Comparison of ENCODE assay signal across 1 cellular context in genomic region chr1:234605983-234606730, GRCh38.
TF ChIP-seq lines count a peak whose summit lies in the region.

No MANE protein-coding gene starts in this region.

TF ChIP-seq in HEK293, 187 proteins besides CTCF, POLR2A, EP300 and RAD21 (continued from another document and continues in another):
- TF ChIP-seq ZSCAN4 (tag by site-specific recombination; IDR thresholded peaks at IDR 0.05) = no peak
- TF ChIP-seq ZNF146 (tag by site-specific recombination; IDR thresholded peaks at IDR 0.05) = no peak
- no peak for TF ChIP-seq ZNF623 (tag by site-specific recombination; IDR thresholded peaks at IDR 0.05)
- TF ChIP-seq ZNF24 (tag by site-specific recombination; IDR thresholded peaks at IDR 0.05) = peak; percentile 78
- peak; percentile 41 for TF ChIP-seq ZNF335 (tag by site-specific recombination; conservative IDR thresholded peaks at IDR 0.05)
- TF ChIP-seq ZNF23 (tag by site-specific recombination; IDR thresholded peaks at IDR 0.05; ENCODE audit: borderline replicate concordance) = no peak
- no peak; the same call in 1 of the 2 replicates for TF ChIP-seq BCL11B (tag by site-specific recombination; IDR thresholded peaks at IDR 0.05; ENCODE audit: low read depth)
- peak; percentile 94 for TF ChIP-seq MYNN (tag by site-specific recombination; IDR thresholded peaks at IDR 0.05; ENCODE audit: borderline replicate concordance)
- TF ChIP-seq ZNF274 (IDR thresholded peaks at IDR 0.05; ENCODE audit: low read length) = no peak
- no peak for TF ChIP-seq ZNF274 (tag by site-specific recombination; IDR thresholded peaks at IDR 0.05; ENCODE audit: borderline replicate concordance)
- peak; percentile 27 for TF ChIP-seq ZBTB20 (tag by site-specific recombination; IDR thresholded peaks at IDR 0.05)
- no peak for TF ChIP-seq ZNF610 (tag by site-specific recombination; IDR thresholded peaks at IDR 0.05; ENCODE audit: borderline replicate concordance)
- TF ChIP-seq ZNF664 (tag by site-specific recombination; IDR thresholded peaks at IDR 0.05) = no peak
- TF ChIP-seq ZNF362 (tag by site-specific recombination; IDR thresholded peaks at IDR 0.05) = peak; percentile 57; the same call in 1 of the 2 replicates
- no peak for TF ChIP-seq ZNF311 (tag by site-specific recombination; IDR thresholded peaks at IDR 0.05; ENCODE audit: borderline replicate concordance)
- TF ChIP-seq, protein P1, sequence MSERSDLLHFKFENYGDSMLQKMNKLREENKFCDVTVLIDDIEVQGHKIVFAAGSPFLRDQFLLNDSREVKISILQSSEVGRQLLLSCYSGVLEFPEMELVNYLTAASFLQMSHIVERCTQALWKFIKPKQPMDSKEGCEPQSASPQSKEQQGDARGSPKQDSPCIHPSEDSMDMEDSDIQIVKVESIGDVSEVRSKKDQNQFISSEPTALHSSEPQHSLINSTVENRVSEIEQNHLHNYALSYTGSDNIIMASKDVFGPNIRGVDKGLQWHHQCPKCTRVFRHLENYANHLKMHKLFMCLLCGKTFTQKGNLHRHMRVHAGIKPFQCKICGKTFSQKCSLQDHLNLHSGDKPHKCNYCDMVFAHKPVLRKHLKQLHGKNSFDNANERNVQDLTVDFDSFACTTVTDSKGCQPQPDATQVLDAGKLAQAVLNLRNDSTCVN (tag by site-specific recombination; optimal IDR thresholded peaks at IDR 0.05) = no peak
- TF ChIP-seq SCRT1 (tag by site-specific recombination; IDR thresholded peaks at IDR 0.05; ENCODE audit: borderline replicate concordance) = no peak
- TF ChIP-seq ZNF473 (tag by site-specific recombination; IDR thresholded peaks at IDR 0.05) = no peak
- no peak for TF ChIP-seq ZNF830 (tag by site-specific recombination; IDR thresholded peaks at IDR 0.05; ENCODE audit: low read depth)
- TF ChIP-seq EGR2 (tag by site-specific recombination; IDR thresholded peaks at IDR 0.05; ENCODE audit: low read depth) = no peak
- no peak for TF ChIP-seq ZBTB48 (tag by site-specific recombination; IDR thresholded peaks at IDR 0.05)
- no peak for TF ChIP-seq ZNF175 (tag by site-specific recombination; IDR thresholded peaks at IDR 0.05)
- TF ChIP-seq YY2 (tag by site-specific recombination; IDR thresholded peaks at IDR 0.05) = peak; percentile 89
- no peak for TF ChIP-seq ZNF423 (tag by site-specific recombination; IDR thresholded peaks at IDR 0.05)
- TF ChIP-seq ZNF707 (tag by site-specific recombination; IDR thresholded peaks at IDR 0.05) = no peak
- TF ChIP-seq, protein P2, sequence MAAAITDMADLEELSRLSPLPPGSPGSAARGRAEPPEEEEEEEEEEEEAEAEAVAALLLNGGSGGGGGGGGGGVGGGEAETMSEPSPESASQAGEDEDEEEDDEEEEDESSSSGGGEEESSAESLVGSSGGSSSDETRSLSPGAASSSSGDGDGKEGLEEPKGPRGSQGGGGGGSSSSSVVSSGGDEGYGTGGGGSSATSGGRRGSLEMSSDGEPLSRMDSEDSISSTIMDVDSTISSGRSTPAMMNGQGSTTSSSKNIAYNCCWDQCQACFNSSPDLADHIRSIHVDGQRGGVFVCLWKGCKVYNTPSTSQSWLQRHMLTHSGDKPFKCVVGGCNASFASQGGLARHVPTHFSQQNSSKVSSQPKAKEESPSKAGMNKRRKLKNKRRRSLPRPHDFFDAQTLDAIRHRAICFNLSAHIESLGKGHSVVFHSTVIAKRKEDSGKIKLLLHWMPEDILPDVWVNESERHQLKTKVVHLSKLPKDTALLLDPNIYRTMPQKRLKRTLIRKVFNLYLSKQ (tag by site-specific recombination; IDR thresholded peaks at IDR 0.05; ENCODE audit: borderline replicate concordance) = no peak
- no peak for TF ChIP-seq ZNF248 (tag by site-specific recombination; IDR thresholded peaks at IDR 0.05)
- TF ChIP-seq ZNF354C (tag by site-specific recombination; IDR thresholded peaks at IDR 0.05; ENCODE audit: borderline replicate concordance, low read depth) = no peak
- TF ChIP-seq ZNF133 (tag by site-specific recombination; IDR thresholded peaks at IDR 0.05) = no peak; the same call in 1 of the 2 replicates
- peak; percentile 49 for TF ChIP-seq INSM2 (tag by site-specific recombination; IDR thresholded peaks at IDR 0.05)
- no peak for TF ChIP-seq HOXC10 (CRISPR knock-in tag; IDR thresholded peaks at IDR 0.05)
- no peak; the same call in 1 of the 2 replicates for TF ChIP-seq ZFP37 (tag by site-specific recombination; IDR thresholded peaks at IDR 0.05)
- TF ChIP-seq ZNF701 (tag by site-specific recombination; IDR thresholded peaks at IDR 0.05) = no peak
- TF ChIP-seq SP2 (tag by site-specific recombination; IDR thresholded peaks at IDR 0.05) = peak; percentile 20; the same call in 1 of the 2 replicates
- no peak; the same call in 1 of the 2 replicates for TF ChIP-seq ZNF501 (tag by site-specific recombination; IDR thresholded peaks at IDR 0.05)
- no peak for TF ChIP-seq ZNF426 (tag by site-specific recombination; IDR thresholded peaks at IDR 0.05)
- no peak for TF ChIP-seq ZNF223 (tag by site-specific recombination; IDR thresholded peaks at IDR 0.05)
- TF ChIP-seq ZNF138 (tag by site-specific recombination; IDR thresholded peaks at IDR 0.05; ENCODE audit: borderline replicate concordance) = no peak
- TF ChIP-seq ZFHX2 (tag by site-specific recombination; conservative IDR thresholded peaks at IDR 0.05) = peak; percentile 44
- TF ChIP-seq ATF2 (tag by site-specific recombination; IDR thresholded peaks at IDR 0.05; ENCODE audit: low read depth) = no peak
- no peak for TF ChIP-seq ZNF670 (tag by site-specific recombination; IDR thresholded peaks at IDR 0.05; ENCODE audit: low read depth)
- TF ChIP-seq ZNF10 (tag by site-specific recombination; IDR thresholded peaks at IDR 0.05) = peak; percentile 16
- no peak for TF ChIP-seq ZIC2 (tag by site-specific recombination; IDR thresholded peaks at IDR 0.05)
- TF ChIP-seq ZNF621 (tag by site-specific recombination; IDR thresholded peaks at IDR 0.05) = no peak
- TF ChIP-seq ZFP3 (tag by site-specific recombination; IDR thresholded peaks at IDR 0.05; ENCODE audit: low read depth) = no peak
- TF ChIP-seq ZNF391 (tag by site-specific recombination; IDR thresholded peaks at IDR 0.05; ENCODE audit: borderline replicate concordance, low read depth) = peak; percentile 19; the same call in 1 of the 2 replicates
- TF ChIP-seq WT1 (tag by site-specific recombination; IDR thresholded peaks at IDR 0.05) = no peak
- no peak for TF ChIP-seq ZNF280C (tag by site-specific recombination; IDR thresholded peaks at IDR 0.05)
- TF ChIP-seq ZNF184 (tag by site-specific recombination; IDR thresholded peaks at IDR 0.05) = 0 out of 2 replicates have a peak, but pooled peaks have one; percentile 7
- no peak for TF ChIP-seq ZNF121 (tag by site-specific recombination; IDR thresholded peaks at IDR 0.05)
- no peak for TF ChIP-seq ZNF398 (tag by site-specific recombination; IDR thresholded peaks at IDR 0.05)
